10 cellular contexts compared by ENCODE assay signal in the genomic region with DNA sequence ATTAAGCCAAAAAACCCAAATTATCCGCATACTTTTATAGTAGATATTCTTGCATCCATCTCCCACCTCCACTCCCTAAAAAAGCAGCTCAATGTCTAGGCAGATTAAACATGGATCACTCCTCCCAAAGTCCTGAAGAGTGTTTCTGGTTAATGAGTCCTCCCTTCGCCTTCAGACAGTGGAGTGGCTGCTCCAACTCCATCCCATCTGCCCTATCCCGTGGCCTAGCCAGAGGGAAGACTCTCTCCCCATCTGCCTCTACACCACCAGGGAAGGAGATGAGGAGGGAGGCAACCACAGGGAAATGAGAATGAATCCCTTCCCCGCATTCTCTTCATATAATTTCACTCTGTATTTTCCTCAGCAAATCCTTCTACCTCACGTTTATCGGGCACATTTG.
DNase-seq lines count a peak whose midpoint lies in the region; ATAC-seq and TF ChIP-seq lines count a peak whose summit lies in the region.
"Had no signal": no experiment of that assay in that cellular context is flagged by ENCODE, and none has a peak within 500 bp of the region (broad histone marks: within the 10 kb centered on the region; RNA-seq: fewer than 3 reads in every experiment).

No MANE protein-coding gene starts in this region.

- peaks cover 92% of the 10 kb centered on the region for H3K4me1 ChIP-seq in left ventricle myocardium inferior
- H3K4me1 ChIP-seq in skeletal muscle satellite cell (ENCODE audit: control insufficient read depth, insufficient read depth, low read length), result peaks cover 43% of the 10 kb centered on the region

- H3K9me3 ChIP-seq in left ventricle myocardium inferior (replicated peaks), result no peaks in the 10 kb centered on the region
- H3K9me3 ChIP-seq in skeletal muscle satellite cell (replicated peaks; ENCODE audit: low read length), result no peaks in the 10 kb centered on the region

- no peak for TF ChIP-seq CTCF in left ventricle myocardium inferior (IDR thresholded peaks at IDR 0.05; ENCODE audit: borderline replicate concordance)

- ATAC-seq in esophagus mucosa, result no peak
- ATAC-seq in HG02610 (IDR thresholded peaks at IDR 0.05; ENCODE audit: unreplicated experiment), result no peak

- H3K9ac ChIP-seq in skeletal muscle satellite cell (ENCODE audit: low read depth, low read length), result peak overlapping the region; percentile 94

- intact Hi-C loops in left ventricle myocardium inferior (cut with micrococcal nuclease), result no loop called here

- H3K4me3 ChIP-seq in left ventricle myocardium inferior, result peak overlapping the region; percentile 84
- peak overlapping the region; percentile 75 for H3K4me3 ChIP-seq in skeletal muscle satellite cell (ENCODE audit: low read length)

- DNase-seq in DMS 273 (lab: John Stamatoyannopoulos, UW; ENCODE audit: unreplicated experiment) (peak; percentile 79), SW480 (ENCODE audit: low spot score) (peak; percentile 26), left ventricle myocardium inferior (no peak), SK-N-DZ (ENCODE audit: low spot score) (no peak), NCI-H2227 treated with DMSO at 0.1 percent for 48 hours (lab: John Stamatoyannopoulos, UW) (no peak)
- DNase-seq: activated effector memory CD4-positive, alpha-beta T cell treated with Interleukin-2 at 50 U/mL for 16 hours; naive B cell had no signal

- H3K36me3 ChIP-seq in left ventricle myocardium inferior (peaks cover 19% of the 10 kb centered on the region), skeletal muscle satellite cell (ENCODE audit: insufficient read depth, low read length) (peaks cover 30% of the 10 kb centered on the region)

- H3K4me2 ChIP-seq in skeletal muscle satellite cell (ENCODE audit: low read length), result peak overlapping the region; percentile 91

- H3K27ac ChIP-seq in left ventricle myocardium inferior (replicated peaks), result peak overlapping the region; percentile 98

- H3K27me3 ChIP-seq in left ventricle myocardium inferior (ENCODE audit: low read depth) (no peaks in the 10 kb centered on the region), skeletal muscle satellite cell (ENCODE audit: control insufficient read depth, insufficient read depth, low read length) (no peaks in the 10 kb centered on the region)

Comparison
In these comparisons a context has a peak if more than half of its experiments do, and no peak if none do; other contexts are left out.
1. DNase-seq: peak in DMS 273 (single experiment) and SW480 (single experiment); none in left ventricle myocardium inferior (single experiment), SK-N-DZ (single experiment) and NCI-H2227 treated with DMSO at 0.1 percent for 48 hours (single experiment).